Comparison of ENCODE assay signal across 18 cellular contexts in genomic region chr21:34383724-34384415, GRCh38. TPM values are rescaled to one million over a fixed set of nuclear protein-coding genes. Genes with fewer than 3 reads are reported as not detected.
DNase-seq lines count a peak whose midpoint lies in the region; ATAC-seq, FAIRE-seq and TF ChIP-seq lines count a peak whose summit lies in the region.
"Not testable (repeated sequence)": the region's sequence is repeated elsewhere in the genome, so short reads cannot be mapped to it uniquely, and the experiment has no call there.
"Had no signal": no experiment of that assay in that cellular context is flagged by ENCODE, and none has a peak within 500 bp of the region (broad histone marks: within the 10 kb centered on the region; RNA-seq: fewer than 3 reads in every experiment).

No MANE protein-coding gene starts in this region.

- H3K14ac ChIP-seq in IMR-90 (replicated peaks; ENCODE audit: low read depth, low read length), result not testable (repeated sequence)

- H4K8ac ChIP-seq in IMR-90 (ENCODE audit: low read depth in 2 of 2, low read length in 2 of 2), result not testable (repeated sequence)

- intact Hi-C loops in IMR-90 (cut with micrococcal nuclease); K562 (cut with micrococcal nuclease): not testable (repeated sequence)

- H3K27ac ChIP-seq in IMR-90 (ENCODE audit: insufficient read depth, low read length); K562 (ENCODE audit: extremely low read depth, low read depth, low read length): not testable (repeated sequence)

- not testable (repeated sequence) for DNase-seq in IMR-90; K562 (ENCODE audit: extremely low read depth in 1 of 4, low spot score in 3 of 4)

- not testable (repeated sequence) for H2AK5ac ChIP-seq in IMR-90 (ENCODE audit: low read depth, low read length)

- not testable (repeated sequence) for H3K79me1 ChIP-seq in IMR-90 (ENCODE audit: low read depth in 1 of 2, low read length in 2 of 2)

- not testable (repeated sequence) for H2BK5ac ChIP-seq in IMR-90 (ENCODE audit: low read depth, low read length, poor library complexity, severe bottlenecking)

- BruUV-seq in IMR-90 (replicated peaks; lab: Mats Ljungman, UMichigan); K562 (replicated peaks; lab: Mats Ljungman, UMichigan): not testable (repeated sequence)

- H3K23ac ChIP-seq in IMR-90 (ENCODE audit: low read depth, low read length), result not testable (repeated sequence)

- not testable (repeated sequence) for H3K4ac ChIP-seq in IMR-90 (ENCODE audit: low read depth, low read length)

- H3K4me2 ChIP-seq in IMR-90 (ENCODE audit: low read depth, low read length); K562 (ENCODE audit: insufficient read depth, low read length): not testable (repeated sequence)

- CTCF ChIA-PET in IMR-90 (lab: Yijun Ruan, JAX); K562 (lab: Yijun Ruan, JAX; ENCODE audit: low intra/inter-chr PET ratio): not testable (repeated sequence)

- not testable (repeated sequence) for H4K91ac ChIP-seq in IMR-90 (ENCODE audit: insufficient read depth, low read depth, low read length)

- not testable (repeated sequence) for H4K20me1 ChIP-seq in IMR-90 (ENCODE audit: insufficient read depth, low read length); K562 (replicated peaks; ENCODE audit: control insufficient read depth, insufficient read depth, low read length)

- H3K9me1 ChIP-seq in IMR-90 (ENCODE audit: insufficient read depth, low read length); K562 (ENCODE audit: control insufficient read depth, insufficient read depth, low read length): not testable (repeated sequence)

- not testable (repeated sequence) for H2BK120ac ChIP-seq in IMR-90 (ENCODE audit: low read depth, low read length)

- not testable (repeated sequence) for H3K56ac ChIP-seq in IMR-90 (ENCODE audit: extremely low read depth, insufficient read depth, low read length)

- not testable (repeated sequence) for H3K9ac ChIP-seq in IMR-90 (ENCODE audit: low read depth, low read length); K562 (ENCODE audit: insufficient read depth in 1 of 2, low read depth in 2 of 2, low read length in 2 of 2)

- H3K79me2 ChIP-seq in K562 (ENCODE audit: control insufficient read depth, insufficient read depth, low read length), result not testable (repeated sequence)

- H2AFZ ChIP-seq in IMR-90 (replicated peaks; ENCODE audit: low read length, poor library complexity); K562 (ENCODE audit: low read depth, low read length): not testable (repeated sequence)

- not testable (repeated sequence) for TF ChIP-seq EP300 in K562 (IDR thresholded peaks at IDR 0.05; ENCODE audit: low read length)

- peak; percentile 80 for FAIRE-seq in K562 (lab: Jason Lieb, UNC)

- H3K27me3 ChIP-seq in IMR-90 (ENCODE audit: control insufficient read depth, insufficient read depth, low read length); K562 (ENCODE audit: control insufficient read depth in 2 of 2, insufficient read depth in 2 of 2, low read length in 2 of 2): not testable (repeated sequence)

- H2BK20ac ChIP-seq in IMR-90 (ENCODE audit: low read depth, low read length), result not testable (repeated sequence)

- H3K9me3 ChIP-seq in IMR-90 (ENCODE audit: control insufficient read depth, insufficient read depth, low read length); K562 (replicated peaks; ENCODE audit: control insufficient read depth, insufficient read depth, low read depth, low read length): not testable (repeated sequence)

- not testable (repeated sequence) for H4K5ac ChIP-seq in IMR-90 (ENCODE audit: low read depth, low read length)

- not testable (repeated sequence) for H2AK9ac ChIP-seq in IMR-90 (replicated peaks; ENCODE audit: low read depth, low read length, poor library complexity)

- TF ChIP-seq POLR2A in IMR-90 (IDR thresholded peaks at IDR 0.05; ENCODE audit: low read depth, low read length); K562 (conservative IDR thresholded peaks at IDR 0.05): not testable (repeated sequence)

- WGBS in IMR-90 (ENCODE audit: extremely low coverage in 2 of 2, insufficient read length in 1 of 2), 2 experiments, result no CpG with 5 or more reads among the region's 14 CpGs
- no CpG with 5 or more reads among the region's 14 CpGs for WGBS in K562 (ENCODE audit: insufficient coverage, low coverage, missing lambda C conversion rate)

- POLR2A ChIA-PET in IMR-90 (lab: Charles Lee; ENCODE audit: unreplicated experiment); K562 (lab: Yijun Ruan, JAX): not testable (repeated sequence)

- not testable (repeated sequence) for H2BK15ac ChIP-seq in IMR-90 (ENCODE audit: low read depth, low read length)

- not testable (repeated sequence) for H3K4me1 ChIP-seq in IMR-90 (ENCODE audit: control insufficient read depth, insufficient read depth, low read length); K562 (replicated peaks in 1 of 2; ENCODE audit: control insufficient read depth in 2 of 2, insufficient read depth in 2 of 2, low read length in 2 of 2)

- TF ChIP-seq CTCF in IMR-90 (conservative IDR thresholded peaks at IDR 0.05; ENCODE audit: low read depth, low read length); K562 (IDR thresholded peaks at IDR 0.05 in 2 of 3, conservative IDR thresholded peaks at IDR 0.05 in 1 of 3; ENCODE audit: insufficient read depth in 2 of 3, low read depth in 1 of 3, low read length in 3 of 3): not testable (repeated sequence)

- H3K36me3 ChIP-seq in IMR-90 (ENCODE audit: control insufficient read depth, insufficient read depth, low read length); K562 (ENCODE audit: control insufficient read depth, insufficient read depth, low read length): not testable (repeated sequence)

- ATAC-seq in GM18861 (IDR thresholded peaks at IDR 0.05; ENCODE audit: unreplicated experiment) (peak; percentile 81), GM19438 (IDR thresholded peaks at IDR 0.05; ENCODE audit: low read depth, unreplicated experiment) (peak; percentile 85), GM21576 (IDR thresholded peaks at IDR 0.05; ENCODE audit: unreplicated experiment) (peak; percentile 92), HG02840 (IDR thresholded peaks at IDR 0.05; ENCODE audit: low FRiP score, unreplicated experiment) (peak; percentile 91), HG03108 (IDR thresholded peaks at IDR 0.05; ENCODE audit: unreplicated experiment) (peak; percentile 92), IMR-90 (ENCODE audit: low read depth) (0 out of 2 replicates have a peak, but pooled peaks have one; percentile 21), K562 (peak; percentile 72)

- H3K18ac ChIP-seq in IMR-90 (ENCODE audit: low read depth, low read length), result not testable (repeated sequence)

- H3K4me3 ChIP-seq in IMR-90 (ENCODE audit: insufficient read depth, low read depth, low read length); K562: not testable (repeated sequence)

- in situ Hi-C loops in IMR-90 (cut with MboI; ENCODE audit: low sequenced_read_pairs), result not testable (repeated sequence)
- in situ Hi-C loops in K562 (cut with MboI), result loop anchor here (25.0 kb wide), 1 partner anchor 253 kb away; no protein-coding TSS in a partner anchor

- not testable (repeated sequence) for TF ChIP-seq RAD21 in IMR-90 (IDR thresholded peaks at IDR 0.05; ENCODE audit: low read length); K562 (CRISPR knock-in tag; conservative IDR thresholded peaks at IDR 0.05 in 1 of 2, IDR thresholded peaks at IDR 0.05 in 1 of 2)

- dilution Hi-C loops in IMR-90 (cut with HindIII; ENCODE audit: low sequenced_read_pairs, unreplicated experiment), result not testable (repeated sequence)

RNA-seq across cellular contexts. Expression of gene SMIM11, which starts 8.6 kb away (rescaled TPM):
- total RNA-seq in IMR-90 (2012; rRNA removed) (6.9 and 8.8 TPM in 2 replicates), K562 (2014; rRNA removed) (11.9 and 39.6 TPM in 2 replicates), K562 (2014; rRNA removed; fragmentation: Illumina TruSeq; extraction: Trizol) (17.7 and 28.5 TPM in 2 replicates), K562 (2015; rRNA removed; fragmentation: Illumina TruSeq; extraction: Trizol) (12.2 and 14.1 TPM in 2 replicates), K562 (2021) (3.9 and 29.5 TPM in 2 replicates)
- polyA plus RNA-seq in IMR-90 (2012; rRNA removed) (2.6 and 3.6 TPM in 2 replicates), K562 (2011; rRNA removed) (6.1 and 9.2 TPM in 2 replicates), K562 (2014; fragmentation: Illumina TruSeq; extraction: Trizol) (39.8 and 42.6 TPM in 2 replicates), K562 (2014; fragmentation: Nextera tagmentation; extraction: Ambion mirVana) (100 to 1,000 TPM in 1 of 2 experiments, 10 to 100 TPM in 1; 86.3 to 113 TPM), K562 (2014; rRNA removed) (25.5 and 50.4 TPM in 2 replicates)
- polyA plus RNA-seq in IMR-90 (2012; cell fraction: cytosol; rRNA removed), result 2.9 and 8.4 TPM in 2 replicates
- 1.1 and 5.4 TPM in 2 replicates for polyA plus RNA-seq in IMR-90 (2012; cell fraction: nucleus; rRNA removed; ENCODE audit: low replicate concordance)
- 18.4 and 18.7 TPM in 2 replicates for total RNA-seq in K562 (2011; cell fraction: chromatin; rRNA removed; ENCODE audit: low replicate concordance)
- 4.7 and 11.2 TPM in 2 replicates for total RNA-seq in K562 (2011; cell fraction: nucleolus; rRNA removed)
- 18.9 and 26.6 TPM in 2 replicates for total RNA-seq in K562 (2011; cell fraction: nucleoplasm; rRNA removed)
- 7.9 and 11.5 TPM in 2 replicates for polyA plus RNA-seq in K562 (2011; cell fraction: cytosol; rRNA removed)
- polyA plus RNA-seq in K562 (2011; cell fraction: nucleus; rRNA removed), result 11.4 and 14.1 TPM in 2 replicates
- 0.83 and 9.8 TPM in 2 replicates for polyA plus RNA-seq in K562 (2012)
- polyA minus RNA-seq in K562 (2011; rRNA and poly(A)+ RNA removed), result 7.9 and 21.9 TPM in 2 replicates
- 1.1 and 3.3 TPM in 2 replicates for polyA minus RNA-seq in K562 (2011; cell fraction: cytosol; rRNA and poly(A)+ RNA removed)
- polyA minus RNA-seq in K562 (2011; cell fraction: nucleus; rRNA and poly(A)+ RNA removed), result 5.9 and 11.8 TPM in 2 replicates

RNA-seq across cellular contexts. Expression of gene KCNE2, which starts 20.1 kb away (rescaled TPM):
- total RNA-seq in IMR-90 (2012; rRNA removed), result not detected in 2 replicates
- not detected in 2 replicates for polyA plus RNA-seq in IMR-90 (2012; rRNA removed)
- polyA plus RNA-seq in IMR-90 (2012; cell fraction: cytosol; rRNA removed), result not detected in 2 replicates
- not detected in 2 replicates for polyA plus RNA-seq in IMR-90 (2012; cell fraction: nucleus; rRNA removed; ENCODE audit: low replicate concordance)
- total RNA-seq in K562 (2011; cell fraction: chromatin; rRNA removed; ENCODE audit: low replicate concordance), result not detected in 2 replicates
- not detected in 2 replicates for total RNA-seq in K562 (2011; cell fraction: nucleolus; rRNA removed)
- total RNA-seq in K562 (2011; cell fraction: nucleoplasm; rRNA removed), result not detected in 2 replicates
- total RNA-seq in K562 (2014; rRNA removed), result not detected in 2 replicates
- total RNA-seq in K562 (2014; rRNA removed; fragmentation: Illumina TruSeq; extraction: Trizol), result not detected in 2 replicates
- not detected in 2 replicates for total RNA-seq in K562 (2015; rRNA removed; fragmentation: Illumina TruSeq; extraction: Trizol)
- total RNA-seq in K562 (2021), result not detected in 2 replicates
- polyA plus RNA-seq in K562 (2011; rRNA removed), result not detected in 2 replicates
- not detected in 2 replicates for polyA plus RNA-seq in K562 (2011; cell fraction: cytosol; rRNA removed)
- polyA plus RNA-seq in K562 (2011; cell fraction: nucleus; rRNA removed), result not detected in 2 replicates
- polyA plus RNA-seq in K562 (2012), result not detected in 2 replicates
- polyA plus RNA-seq in K562 (2014; fragmentation: Illumina TruSeq; extraction: Trizol), result not detected in 2 replicates
- not detected for polyA plus RNA-seq in K562 (2014; fragmentation: Nextera tagmentation; extraction: Ambion mirVana)
- not detected in 2 replicates for polyA plus RNA-seq in K562 (2014; rRNA removed)
- not detected in 2 replicates for polyA minus RNA-seq in K562 (2011; rRNA and poly(A)+ RNA removed)
- polyA minus RNA-seq in K562 (2011; cell fraction: cytosol; rRNA and poly(A)+ RNA removed), result not detected in 2 replicates
- polyA minus RNA-seq in K562 (2011; cell fraction: nucleus; rRNA and poly(A)+ RNA removed), result not detected in 2 replicates
- total RNA-seq: CD8-positive, alpha-beta T cell; dermis blood vessel endothelial cell; fibroblast of villous mesenchyme; GM23248; LHCN-M2; lower leg skin; mucosa of gallbladder; PC-3; prostate gland had no signal

RNA-seq across cellular contexts. Expression of gene SMIM34, which starts 39.9 kb away (rescaled TPM):
- total RNA-seq in IMR-90 (2012; rRNA removed), result not detected in 2 replicates
- polyA plus RNA-seq in IMR-90 (2012; rRNA removed), result not detected in 2 replicates
- not detected in 2 replicates for polyA plus RNA-seq in IMR-90 (2012; cell fraction: cytosol; rRNA removed)
- polyA plus RNA-seq in IMR-90 (2012; cell fraction: nucleus; rRNA removed; ENCODE audit: low replicate concordance), result 0.11 TPM in 1 of 2 replicates, not detected in the other
- total RNA-seq in K562 (2011; cell fraction: chromatin; rRNA removed; ENCODE audit: low replicate concordance), result not detected in 2 replicates
- total RNA-seq in K562 (2011; cell fraction: nucleolus; rRNA removed), result not detected in 2 replicates
- total RNA-seq in K562 (2011; cell fraction: nucleoplasm; rRNA removed), result not detected in 2 replicates
- not detected in 2 replicates for total RNA-seq in K562 (2014; rRNA removed)
- total RNA-seq in K562 (2014; rRNA removed; fragmentation: Illumina TruSeq; extraction: Trizol), result not detected in 2 replicates
- total RNA-seq in K562 (2015; rRNA removed; fragmentation: Illumina TruSeq; extraction: Trizol), result not detected in 2 replicates
- total RNA-seq in K562 (2021), result not detected in 2 replicates
- polyA plus RNA-seq in K562 (2011; rRNA removed), result not detected in 2 replicates
- polyA plus RNA-seq in K562 (2011; cell fraction: cytosol; rRNA removed), result not detected in 2 replicates
- polyA plus RNA-seq in K562 (2011; cell fraction: nucleus; rRNA removed), result not detected in 2 replicates
- polyA plus RNA-seq in K562 (2012), result not detected in 2 replicates
- not detected in 2 replicates for polyA plus RNA-seq in K562 (2014; fragmentation: Illumina TruSeq; extraction: Trizol)
- not detected for polyA plus RNA-seq in K562 (2014; fragmentation: Nextera tagmentation; extraction: Ambion mirVana)
- polyA plus RNA-seq in K562 (2014; rRNA removed), result not detected in 2 replicates
- not detected in 2 replicates for polyA minus RNA-seq in K562 (2011; rRNA and poly(A)+ RNA removed)
- not detected in 2 replicates for polyA minus RNA-seq in K562 (2011; cell fraction: cytosol; rRNA and poly(A)+ RNA removed)
- polyA minus RNA-seq in K562 (2011; cell fraction: nucleus; rRNA and poly(A)+ RNA removed), result not detected in 2 replicates
- total RNA-seq: cardiac muscle cell; CD8-positive, alpha-beta T cell; dermis blood vessel endothelial cell; fibroblast of villous mesenchyme; GM23248; LHCN-M2; mucosa of gallbladder; PC-3; prostate gland; stomach had no signal
- polyA plus RNA-seq: cardiac muscle cell, GM23248, stomach had no signal

Comparison
In these comparisons a context has a peak if more than half of its experiments do, and no peak if none do; other contexts are left out.
1. ATAC-seq: peak in every context shown above with its lines; median percentile 92 in GM21576; 92 in HG03108; 91 in HG02840; 85 in GM19438; 81 in GM18861; 72 in K562; 21 in IMR-90.